ENCODE assay signal across 8 cellular contexts in genomic region chr5:111757582-111758283, GRCh38. TPM values are rescaled to one million over a fixed set of nuclear protein-coding genes. Genes with fewer than 3 reads are reported as not detected.
DNase-seq lines count a peak whose midpoint lies in the region; ATAC-seq and TF ChIP-seq lines count a peak whose summit lies in the region.

No MANE protein-coding gene starts in this region.

- peak overlapping the region; percentile 83 to 91 (median 88) for H3K27ac Mint-ChIP-seq in naive thymus-derived CD8-positive, alpha-beta T cell
- H3K27ac Mint-ChIP-seq in stimulated activated naive B cell treated with anti-CD40 and anti-IgM and Interleukin-4, amounts not matched to agents 10 μg/mL and 1 μg/mL and 100 μg/mL, for 72 hours = peak overlapping the region; percentile 82

- H3K27me3 Mint-ChIP-seq in naive thymus-derived CD8-positive, alpha-beta T cell = no peaks in the 10 kb centered on the region
- no peaks in the 10 kb centered on the region for H3K27me3 Mint-ChIP-seq in stimulated activated naive B cell treated with anti-CD40 and anti-IgM and Interleukin-4, amounts not matched to agents 10 μg/mL and 1 μg/mL and 100 μg/mL, for 72 hours

- H2AK5ac ChIP-seq in IMR-90 (ENCODE audit: low read depth, low read length) = peak overlapping the region; percentile 20; the same call in 1 of the 2 replicates

- H2BK5ac ChIP-seq in IMR-90 (ENCODE audit: low read depth, low read length, poor library complexity, severe bottlenecking) = peak overlapping the region; percentile 97

- peak overlapping the region; percentile 75 for H2BK20ac ChIP-seq in IMR-90 (ENCODE audit: low read depth, low read length)

- TF ChIP-seq RAD21 in IMR-90 (IDR thresholded peaks at IDR 0.05; ENCODE audit: low read length) = peak; percentile 37

- H3K36me3 Mint-ChIP-seq in naive thymus-derived CD8-positive, alpha-beta T cell = no peaks in the 10 kb centered on the region
- no peaks in the 10 kb centered on the region for H3K36me3 Mint-ChIP-seq in stimulated activated naive B cell treated with anti-CD40 and anti-IgM and Interleukin-4, amounts not matched to agents 10 μg/mL and 1 μg/mL and 100 μg/mL, for 72 hours

- H3K9me1 ChIP-seq in IMR-90 (ENCODE audit: insufficient read depth, low read length) = no peaks in the 10 kb centered on the region; the same call in 1 of the 2 replicates

- peaks cover 4 to 27% (median 21%) of the 10 kb centered on the region in 4 donors for H3K4me1 Mint-ChIP-seq in naive thymus-derived CD8-positive, alpha-beta T cell
- peaks cover 8 to 26% of the 10 kb centered on the region in 2 donors for H3K4me1 Mint-ChIP-seq in stimulated activated naive B cell treated with anti-CD40 and anti-IgM and Interleukin-4, amounts not matched to agents 10 μg/mL and 1 μg/mL and 100 μg/mL, for 72 hours

- peak overlapping the region; percentile 99 for H3K9ac ChIP-seq in IMR-90 (ENCODE audit: low read depth, low read length)
- peak overlapping the region; percentile 71 for H3K9ac ChIP-seq in fibroblast of lung (ENCODE audit: insufficient read depth, low read length)

- peak overlapping the region; percentile 92 for H3K4ac ChIP-seq in IMR-90 (ENCODE audit: low read depth, low read length)

- no peak; the same call in 1 of the 2 replicates for TF ChIP-seq POLR2A in IMR-90 (IDR thresholded peaks at IDR 0.05; ENCODE audit: low read depth, low read length)

- H3K79me2 ChIP-seq in fibroblast of lung (ENCODE audit: control insufficient read depth, insufficient read depth, low read length) = peaks cover 39% of the 10 kb centered on the region

- H3K4me2 ChIP-seq in IMR-90 (ENCODE audit: low read depth, low read length) (peak overlapping the region; percentile 42), fibroblast of lung (ENCODE audit: extremely low read depth, insufficient read depth, low read length) (peak overlapping the region; percentile 82)

- peak overlapping the region; percentile 83 for H3K18ac ChIP-seq in IMR-90 (ENCODE audit: low read depth, low read length)

- peak overlapping the region; percentile 62 for H4K5ac ChIP-seq in IMR-90 (ENCODE audit: low read depth, low read length)

- H2AFZ ChIP-seq in IMR-90 (replicated peaks; ENCODE audit: low read length, poor library complexity) = peak overlapping the region; percentile 91
- H2AFZ ChIP-seq in fibroblast of lung (ENCODE audit: low read length) = peak overlapping the region; percentile 71

- no peaks in the 10 kb centered on the region for H3K9me3 ChIP-seq in IMR-90 (ENCODE audit: control insufficient read depth, insufficient read depth, low read length)
- no peaks in the 10 kb centered on the region for H3K9me3 ChIP-seq in fibroblast of lung (ENCODE audit: control insufficient read depth, insufficient read depth, low read depth, low read length)

- CTCF ChIA-PET in IMR-90 (lab: Yijun Ruan, JAX) = interaction anchor here (0.6 to 1.0 kb wide), 3 partner anchors 20 to 1250 kb away, joined by 3 to 5 read pairs (median 4); no protein-coding TSS in a partner anchor

- H3K4me1 ChIP-seq in IMR-90 (ENCODE audit: control insufficient read depth, insufficient read depth, low read length) = peaks cover 4% of the 10 kb centered on the region
- H3K4me1 ChIP-seq in fibroblast of lung (ENCODE audit: control insufficient read depth, extremely low read depth, insufficient read depth, low read length) = no peaks in the 10 kb centered on the region

- H3K56ac ChIP-seq in IMR-90 (ENCODE audit: extremely low read depth, insufficient read depth, low read length) = peak overlapping the region; percentile 98

- H3K14ac ChIP-seq in IMR-90 (replicated peaks; ENCODE audit: low read depth, low read length) = peak overlapping the region; percentile 97

- H3K23ac ChIP-seq in IMR-90 (ENCODE audit: low read depth, low read length) = peak overlapping the region; percentile 91

- H3K4me3 ChIP-seq in IMR-90 (ENCODE audit: insufficient read depth, low read depth, low read length) = peak overlapping the region; percentile 95
- H3K4me3 ChIP-seq in fibroblast of lung (replicated peaks in 1 of 4; ENCODE audit: control extremely low read depth in 1 of 4, insufficient read depth in 1 of 4, low read depth in 3 of 4, low read length in 4 of 4) = peak overlapping the region; percentile 57 to 99 (median 85)

- H2AK9ac ChIP-seq in IMR-90 (replicated peaks; ENCODE audit: low read depth, low read length, poor library complexity) = peak overlapping the region; percentile 90

- dilution Hi-C loops in IMR-90 (cut with HindIII; ENCODE audit: low sequenced_read_pairs, unreplicated experiment) = no loop called here

- peak overlapping the region; percentile 93 for H2BK120ac ChIP-seq in IMR-90 (ENCODE audit: low read depth, low read length)

- DNase-seq in DMS53 treated with DMSO at 0.1 percent for 48 hours (lab: John Stamatoyannopoulos, UW; ENCODE audit: unreplicated experiment) (peak; percentile 76), IMR-90 (peak; percentile 93), RKO (ENCODE audit: low spot score) (peak; percentile 46), fibroblast of lung (ENCODE audit: low read depth in 2 of 2) (peak; percentile 97 to 98)
- peak; percentile 22 to 38 for DNase-seq in activated T-helper 1 cell treated with anti-CD3 and anti-CD28 coated beads, Interleukin-2, amount 50 U/mL, for 16 hours (ENCODE audit: low read depth in 1 of 2, low spot score in 1 of 2)
- DNase-seq in naive thymus-derived CD8-positive, alpha-beta T cell = peak; percentile 73 to 93 (median 84)
- peak; percentile 79 for DNase-seq in stimulated activated naive B cell treated with anti-CD40 and anti-IgM and Interleukin-4, amounts not matched to agents 10 μg/mL and 1 μg/mL and 100 μg/mL, for 72 hours

- WGBS in IMR-90 (ENCODE audit: extremely low coverage in 2 of 2, insufficient read length in 1 of 2), 2 experiments = 3% methylated on average over 32 of the region's 88 CpGs; no CpG with 5 or more reads in 1 of the 2 experiments

- H3K79me1 ChIP-seq in IMR-90 (ENCODE audit: low read depth in 1 of 2, low read length in 2 of 2) = peaks cover 5 to 22% of the 10 kb centered on the region in 2 experiments

- H3K27ac ChIP-seq in IMR-90 (ENCODE audit: insufficient read depth, low read length) (peak overlapping the region; percentile 93), fibroblast of lung (ENCODE audit: insufficient read depth, low read length) (peak overlapping the region; percentile 81)

- H3K4me3 Mint-ChIP-seq in naive thymus-derived CD8-positive, alpha-beta T cell = peak overlapping the region; percentile 86 to 93 (median 92)
- H3K4me3 Mint-ChIP-seq in stimulated activated naive B cell treated with anti-CD40 and anti-IgM and Interleukin-4, amounts not matched to agents 10 μg/mL and 1 μg/mL and 100 μg/mL, for 72 hours = peak overlapping the region; percentile 88 to 92

- TF ChIP-seq CTCF in IMR-90 (conservative IDR thresholded peaks at IDR 0.05; ENCODE audit: low read depth, low read length) (0 out of 2 replicates have a peak, but pooled peaks have one; percentile 16), fibroblast of lung (conservative IDR thresholded peaks at IDR 0.05 in 1 of 2, IDR thresholded peaks at IDR 0.05 in 1 of 2; ENCODE audit: low read depth in 1 of 2, low read length in 2 of 2) (no peak)

- POLR2A ChIA-PET in IMR-90 (lab: Charles Lee; ENCODE audit: unreplicated experiment) = interaction anchor here (0.8 to 1.3 kb wide), 4 partner anchors 20 to 242 kb away, joined by 3 to 5 read pairs (median 4); no protein-coding TSS in a partner anchor
- POLR2A ChIA-PET in naive thymus-derived CD8-positive, alpha-beta T cell (lab: Charles Lee) = interaction anchor here (1.0 to 1.7 kb wide), 3 partner anchors 10 to 403 kb away, joined by 7 to 18 read pairs (median 7); no protein-coding TSS in a partner anchor

- H4K20me1 ChIP-seq in IMR-90 (ENCODE audit: insufficient read depth, low read length) (no peaks in the 10 kb centered on the region), fibroblast of lung (ENCODE audit: control insufficient read depth, extremely low read depth, insufficient read depth, low read length) (no peaks in the 10 kb centered on the region)

- no TSS peak for BruUV-seq in IMR-90 (replicated peaks; lab: Mats Ljungman, UMichigan)

- peak overlapping the region; percentile 89 to 90; a peak in 3 of 4 replicates for H4K8ac ChIP-seq in IMR-90 (ENCODE audit: low read depth in 2 of 2, low read length in 2 of 2)

- peak overlapping the region; percentile 55; the same call in 2 of the 3 replicates for H2BK15ac ChIP-seq in IMR-90 (ENCODE audit: low read depth, low read length)

- H3K36me3 ChIP-seq in IMR-90 (ENCODE audit: control insufficient read depth, insufficient read depth, low read length) (no peaks in the 10 kb centered on the region), fibroblast of lung (ENCODE audit: control insufficient read depth, insufficient read depth, low read length) (no peaks in the 10 kb centered on the region)

- no peaks in the 10 kb centered on the region for H3K9me3 Mint-ChIP-seq in naive thymus-derived CD8-positive, alpha-beta T cell
- no peaks in the 10 kb centered on the region for H3K9me3 Mint-ChIP-seq in stimulated activated naive B cell treated with anti-CD40 and anti-IgM and Interleukin-4, amounts not matched to agents 10 μg/mL and 1 μg/mL and 100 μg/mL, for 72 hours

- no peaks in the 10 kb centered on the region for H3K27me3 ChIP-seq in IMR-90 (ENCODE audit: control insufficient read depth, insufficient read depth, low read length)
- H3K27me3 ChIP-seq in fibroblast of lung (ENCODE audit: control insufficient read depth, insufficient read depth, low read length) = no peaks in the 10 kb centered on the region

- peak overlapping the region; percentile 94 for H4K91ac ChIP-seq in IMR-90 (ENCODE audit: insufficient read depth, low read depth, low read length)

- peak; percentile 72 for ATAC-seq in GM21576 (IDR thresholded peaks at IDR 0.05; ENCODE audit: unreplicated experiment)
- ATAC-seq in IMR-90 (ENCODE audit: low read depth) = peak; percentile 90
- ATAC-seq in naive thymus-derived CD8-positive, alpha-beta T cell = peak; percentile 80 to 85
- peak; percentile 80 to 82 for ATAC-seq in stimulated activated naive B cell treated with anti-CD40 and anti-IgM and Interleukin-4, amounts not matched to agents 10 μg/mL and 1 μg/mL and 100 μg/mL, for 72 hours (replicated peaks)

- intact Hi-C loops in IMR-90 (cut with micrococcal nuclease) = loop anchor here (1.0 to 10.0 kb wide), 9 partner anchors 9 to 993 kb away; no protein-coding TSS in a partner anchor

- in situ Hi-C loops in IMR-90 (cut with MboI; ENCODE audit: low sequenced_read_pairs) = no loop called here

TF ChIP-seq in IMR-90, 13 proteins besides CTCF, POLR2A, EP300 and RAD21 (continues in another document):
- TF ChIP-seq CHD1 (IDR thresholded peaks at IDR 0.05; ENCODE audit: low read depth, low read length) (no peak), FOS (IDR thresholded peaks at IDR 0.05; ENCODE audit: low read depth, low read length) (no peak)

RNA-seq across cellular contexts. Expression of gene NREP, which starts 0.7 kb away (rescaled TPM):
- total RNA-seq in IMR-90 (2012; rRNA removed) (178 and 234 TPM in 2 replicates), fibroblast of lung (56.8 and 86.0 TPM in 2 replicates)
- polyA plus RNA-seq in IMR-90 (2012; rRNA removed) (246 and 277 TPM in 2 replicates), fibroblast of lung (149 and 364 TPM in 2 replicates)
- polyA plus RNA-seq in IMR-90 (2012; cell fraction: cytosol; rRNA removed) = 42.7 and 48.6 TPM in 2 replicates
- 62.1 and 406 TPM in 2 replicates for polyA plus RNA-seq in IMR-90 (2012; cell fraction: nucleus; rRNA removed; ENCODE audit: low replicate concordance)
- 64.0 and 156 TPM in 2 replicates for polyA plus RNA-seq in fibroblast of lung (2012)
- polyA minus RNA-seq in fibroblast of lung (ENCODE audit: low replicate concordance) = 14.6 and 34.6 TPM in 2 replicates
- total RNA-seq in naive thymus-derived CD8-positive, alpha-beta T cell = 1 to 10 TPM; 6.8 to 8.9 TPM
- polyA plus RNA-seq in naive thymus-derived CD8-positive, alpha-beta T cell = 10 to 100 TPM; 11.1 to 19.3 (median 11.6) TPM

Comparison
In these comparisons a context has a peak if more than half of its experiments do, and no peak if none do; other contexts are left out.
1. Peak in every context shown above with its lines: DNase-seq, ATAC-seq, H3K4me3 ChIP-seq and H3K27ac ChIP-seq.
2. DNase-seq: peak in every context shown above with its lines; median percentile 98 in fibroblast of lung; 93 in IMR-90; 84 in naive thymus-derived CD8-positive, alpha-beta T cell; 79 in stimulated activated naive B cell treated with anti-CD40 and anti-IgM and Interleukin-4, amounts not matched to agents 10 μg/mL and 1 μg/mL and 100 μg/mL, for 72 hours; 76 in DMS53 treated with DMSO at 0.1 percent for 48 hours; 46 in RKO; 30 in activated T-helper 1 cell treated with anti-CD3 and anti-CD28 coated beads, Interleukin-2, amount 50 U/mL, for 16 hours.